ENCODE assay signal across 8 cellular contexts in genomic region chr18:49510393-49511115, GRCh38. TPM values are rescaled to one million over a fixed set of nuclear protein-coding genes. Genes with fewer than 3 reads are reported as not detected.
A peak's percentile ranks its signal among the peaks of the same experiment; 100 is the strongest.
DNase-seq lines count a peak whose midpoint lies in the region; ATAC-seq and TF ChIP-seq lines count a peak whose summit lies in the region.

No MANE protein-coding gene starts in this region.

- no peak for TF ChIP-seq POLR2A in adrenal gland (IDR thresholded peaks at IDR 0.05)

- no peak for ATAC-seq in GM18861 (IDR thresholded peaks at IDR 0.05; ENCODE audit: unreplicated experiment)
- ATAC-seq in HG03342 (IDR thresholded peaks at IDR 0.05; ENCODE audit: unreplicated experiment), result no peak

- intact Hi-C loops in adrenal gland (cut with DNase I), result loop anchor here (2.0 to 10.0 kb wide), 2 partner anchors 344 to 348 kb away; no protein-coding TSS in a partner anchor

- no peak overlapping the region for H3K27ac ChIP-seq in adrenal gland
- no peak overlapping the region for H3K27ac ChIP-seq in hepatocyte

- H3K9me2 ChIP-seq in hepatocyte (replicated peaks; ENCODE audit: insufficient read depth), result no peaks in the 10 kb centered on the region

- H2AFZ ChIP-seq in hepatocyte, result no peak overlapping the region

- DNase-seq in GM03348 (ENCODE audit: low spot score), result peak; percentile 81
- peak; percentile 55 for DNase-seq in NCI-H1092 (lab: John Stamatoyannopoulos, UW)
- DNase-seq in SW 1271 (lab: John Stamatoyannopoulos, UW), result peak; percentile 6 to 39
- DNase-seq in adrenal gland, result peak; percentile 27 to 62 (median 45)
- DNase-seq in hepatocyte (ENCODE audit: low spot score), result peak; percentile 72
- peak in 2 of 3 donors; percentile 16 to 26 for DNase-seq in stimulated activated CD4-positive, alpha-beta T cell treated with anti-CD3 and anti-CD28 coated beads, Interleukin-12 subunit alpha, Interleukin-12 subunit beta, amount 100 ng/mL, for 48 hours (ENCODE audit: low read depth in 2 of 3, low spot score in 1 of 3)

- H3K79me2 ChIP-seq in hepatocyte, result no peaks in the 10 kb centered on the region

- H3K4me1 ChIP-seq in adrenal gland (replicated peaks in 1 of 2), result no peaks in the 10 kb centered on the region
- no peaks in the 10 kb centered on the region for H3K4me1 ChIP-seq in hepatocyte (ENCODE audit: insufficient read depth)

- WGBS in adrenal gland, 4 donors, result 34 to 40% (median 38%) methylated on average over 11 to 12 of the region's 12 CpGs
- 46% methylated on average over 12 of the region's 12 CpGs for WGBS in hepatocyte (ENCODE audit: low lambda C conversion rate, missing lambda C conversion rate)

- H3K36me3 ChIP-seq in adrenal gland (replicated peaks in 1 of 2) (no peaks in the 10 kb centered on the region), hepatocyte (replicated peaks; ENCODE audit: insufficient read depth, low read depth) (no peaks in the 10 kb centered on the region)

- H3K4me2 ChIP-seq in hepatocyte, result no peak overlapping the region

- H3K9me3 ChIP-seq in adrenal gland (replicated peaks in 1 of 3), result no peaks in the 10 kb centered on the region
- no peaks in the 10 kb centered on the region for H3K9me3 ChIP-seq in hepatocyte (ENCODE audit: low read depth)

- H3K4me3 ChIP-seq in adrenal gland (no peak overlapping the region), hepatocyte (no peak overlapping the region)

- no peaks in the 10 kb centered on the region for H4K20me1 ChIP-seq in hepatocyte (ENCODE audit: insufficient read depth, poor library complexity, severe bottlenecking)

- H3K27me3 ChIP-seq in adrenal gland (peaks cover 7% of the 10 kb centered on the region), hepatocyte (no peaks in the 10 kb centered on the region)

- TF ChIP-seq CTCF in adrenal gland (IDR thresholded peaks at IDR 0.05) (peak; percentile 48 to 83 (median 72)), hepatocyte (IDR thresholded peaks at IDR 0.05; ENCODE audit: poor library complexity) (peak; percentile 95)

RNA-seq across cellular contexts. Expression of gene RPL17, which starts 18.3 kb away (rescaled TPM):
- total RNA-seq in adrenal gland (1,000 to 10,000 TPM; 1,155 to 1,840 (median 1,506) TPM), hepatocyte (1,900 and 1,936 TPM in 2 replicates)
- polyA plus RNA-seq in adrenal gland (1,000 to 10,000 TPM; 1,831 to 1,932 (median 1,889) TPM), hepatocyte (673 and 708 TPM in 2 replicates)

RNA-seq across cellular contexts. Expression of gene C18orf32, which starts 23.5 kb away (rescaled TPM):
- total RNA-seq in adrenal gland (100 to 1,000 TPM in 1 of 8 donors, 10 to 100 TPM in 7; 33.1 to 117 (median 69.9) TPM), hepatocyte (74.0 and 77.9 TPM in 2 replicates)
- polyA plus RNA-seq in adrenal gland (100 to 1,000 TPM in 1 of 3 donors, 10 to 100 TPM in 2; 61.4 to 176 (median 78.3) TPM), hepatocyte (86.1 and 105 TPM in 2 replicates)

RNA-seq across cellular contexts. Expression of gene DYM, which starts 50.1 kb away (rescaled TPM):
- total RNA-seq in adrenal gland, result 100 to 1,000 TPM in 1 of 8 donors, 10 to 100 TPM in 7; 54.1 to 105 (median 81.0) TPM
- 10 to 100 TPM; 15.9 to 53.2 (median 19.0) TPM for polyA plus RNA-seq in adrenal gland
- 36.9 and 49.5 TPM in 2 replicates for total RNA-seq in hepatocyte
- 39.2 and 43.8 TPM in 2 replicates for polyA plus RNA-seq in hepatocyte

RNA-seq across cellular contexts. Expression of gene LIPG, which starts 51.3 kb away (rescaled TPM):
- 1 to 10 TPM in 3 of 8 donors, under 1 TPM in 4, not detected in 1; 0.19 to 2.8 (median 0.75) TPM for total RNA-seq in adrenal gland
- polyA plus RNA-seq in adrenal gland, result 1 to 10 TPM in 1 of 3 donors, under 1 TPM in 2; 0.16 to 1.2 (median 0.44) TPM
- total RNA-seq in hepatocyte, result 75.2 and 85.2 TPM in 2 replicates
- 36.9 and 43.4 TPM in 2 replicates for polyA plus RNA-seq in hepatocyte

Comparison
In these comparisons a context has a peak if more than half of its experiments do, and no peak if none do; other contexts are left out.
1. DNase-seq: peak in every context shown above with its lines; median percentile 81 in GM03348; 72 in hepatocyte; 55 in NCI-H1092; 45 in adrenal gland; 22 in SW 1271; 21 in stimulated activated CD4-positive, alpha-beta T cell treated with anti-CD3 and anti-CD28 coated beads, Interleukin-12 subunit alpha, Interleukin-12 subunit beta, amount 100 ng/mL, for 48 hours.